In the genomic region with DNA sequence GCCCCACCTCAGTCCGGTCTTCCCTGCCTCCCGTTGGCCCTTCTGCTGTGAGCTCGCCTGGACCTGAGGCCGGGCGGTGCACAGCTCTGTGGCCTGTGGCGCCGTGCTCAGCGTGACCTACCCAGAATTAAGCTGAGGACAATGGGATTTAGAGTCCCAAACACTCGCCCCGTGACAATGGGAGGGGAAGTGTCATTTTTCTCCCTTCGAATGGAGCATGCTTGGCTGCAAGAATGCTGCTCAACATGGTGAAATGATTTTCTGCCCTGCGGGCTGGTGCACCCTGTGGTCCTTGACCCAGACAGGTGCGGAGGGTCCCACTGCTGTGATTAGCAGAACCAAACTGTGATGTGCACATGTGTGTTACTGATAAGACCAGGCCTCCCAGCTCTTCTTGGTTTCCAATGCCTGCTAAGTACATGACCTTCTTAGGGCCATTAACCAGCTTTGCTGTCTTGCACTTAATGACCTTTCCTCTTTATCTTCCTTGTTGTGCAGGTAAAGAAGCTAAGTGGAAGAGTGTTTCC, we compare ENCODE assay signal across 8 cellular contexts. TPM values are rescaled to one million over a fixed set of nuclear protein-coding genes. Genes with fewer than 3 reads are reported as not detected.
DNase-seq lines count a peak whose midpoint lies in the region; ATAC-seq lines count a peak whose summit lies in the region.

No MANE protein-coding gene starts in this region.

- 0 out of 2 replicates have a peak, but pooled peaks cover 6% of the 10 kb centered on the region for H3K36me3 ChIP-seq in BLaER1
- H3K36me3 ChIP-seq in effector memory CD4-positive, alpha-beta T cell (ENCODE audit: control insufficient read depth, insufficient read depth, low read length): no peaks in the 10 kb centered on the region

- H3K4me1 ChIP-seq in BLaER1: peaks cover 7% of the 10 kb centered on the region; the same call in 1 of the 2 replicates
- peaks cover 4% of the 10 kb centered on the region for H3K4me1 ChIP-seq in effector memory CD4-positive, alpha-beta T cell (ENCODE audit: control insufficient read depth, insufficient read depth, low read length, poor library complexity, severe bottlenecking)

- H3K4me2 ChIP-seq in BLaER1: peak overlapping the region; percentile 91

- no peaks in the 10 kb centered on the region for H3K9me3 Mint-ChIP-seq in natural killer cell treated with Interleukin-12 subunit alpha and Interleukin-12 subunit beta and Interleukin-15 and Interleukin-18, amount 100 ng/mL, for 72 hours

- no peaks in the 10 kb centered on the region for H4K20me1 ChIP-seq in BLaER1

- DNase-seq in NCI-H146 treated with DMSO at 0.1 percent for 48 hours (lab: John Stamatoyannopoulos, UW; ENCODE audit: unreplicated experiment) (peak; percentile 2), NCI-H2029 (lab: John Stamatoyannopoulos, UW) (no peak), caudate nucleus (lab: John Stamatoyannopoulos, UW) (no peak)
- no peak for DNase-seq in effector memory CD4-positive, alpha-beta T cell
- DNase-seq in natural killer cell treated with Interleukin-12 subunit alpha and Interleukin-12 subunit beta and Interleukin-15 and Interleukin-18, amount 100 ng/mL, for 72 hours (ENCODE audit: low spot score): no peak

- no peaks in the 10 kb centered on the region for H3K36me3 Mint-ChIP-seq in natural killer cell treated with Interleukin-12 subunit alpha and Interleukin-12 subunit beta and Interleukin-15 and Interleukin-18, amount 100 ng/mL, for 72 hours

- no peaks in the 10 kb centered on the region for H3K27me3 Mint-ChIP-seq in natural killer cell treated with Interleukin-12 subunit alpha and Interleukin-12 subunit beta and Interleukin-15 and Interleukin-18, amount 100 ng/mL, for 72 hours

- H3K9ac ChIP-seq in BLaER1: peak overlapping the region; percentile 85

- peak overlapping the region; percentile 92 to 96 for H3K27ac Mint-ChIP-seq in natural killer cell treated with Interleukin-12 subunit alpha and Interleukin-12 subunit beta and Interleukin-15 and Interleukin-18, amount 100 ng/mL, for 72 hours

- H3K27ac ChIP-seq in BLaER1 (peak overlapping the region; percentile 77), caudate nucleus (ENCODE audit: low read depth, low read length) (no peak overlapping the region)
- peak overlapping the region; percentile 98 for H3K27ac ChIP-seq in effector memory CD4-positive, alpha-beta T cell (ENCODE audit: insufficient read depth, low read length, poor library complexity, severe bottlenecking)

- H3K27me3 ChIP-seq in BLaER1: no peaks in the 10 kb centered on the region
- no peaks in the 10 kb centered on the region for H3K27me3 ChIP-seq in effector memory CD4-positive, alpha-beta T cell (replicated peaks; ENCODE audit: control insufficient read depth, insufficient read depth, low read length, poor library complexity, severe bottlenecking)

- no peak for ATAC-seq in natural killer cell treated with Interleukin-12 subunit alpha and Interleukin-12 subunit beta and Interleukin-15 and Interleukin-18, amount 100 ng/mL, for 72 hours
- ATAC-seq in HG03108 (IDR thresholded peaks at IDR 0.05; ENCODE audit: unreplicated experiment): no peak
- no peak for ATAC-seq in GM19324 (IDR thresholded peaks at IDR 0.05; ENCODE audit: low FRiP score, unreplicated experiment)

- peaks cover 8 to 11% of the 10 kb centered on the region in 2 donors for H3K4me1 Mint-ChIP-seq in natural killer cell treated with Interleukin-12 subunit alpha and Interleukin-12 subunit beta and Interleukin-15 and Interleukin-18, amount 100 ng/mL, for 72 hours (ENCODE audit: low read depth in 2 of 2)

- peak overlapping the region; percentile 99 for H3K4me3 Mint-ChIP-seq in natural killer cell treated with Interleukin-12 subunit alpha and Interleukin-12 subunit beta and Interleukin-15 and Interleukin-18, amount 100 ng/mL, for 72 hours

- H3K9me3 ChIP-seq in BLaER1: peaks cover 10% of the 10 kb centered on the region; the same call in 1 of the 2 replicates
- no peaks in the 10 kb centered on the region for H3K9me3 ChIP-seq in effector memory CD4-positive, alpha-beta T cell (ENCODE audit: control insufficient read depth, low read length)

- peak overlapping the region; percentile 78 for H3K4me3 ChIP-seq in BLaER1
- peak overlapping the region; percentile 74 for H3K4me3 ChIP-seq in effector memory CD4-positive, alpha-beta T cell (ENCODE audit: insufficient read depth, low read depth, low read length, poor library complexity, severe bottlenecking)

RNA-seq across cellular contexts. Expression of gene EOLA1, which starts 0.8 kb away (rescaled TPM):
- 10 to 100 TPM; 32.1 to 35.0 TPM for total RNA-seq in natural killer cell treated with Interleukin-12 subunit alpha and Interleukin-12 subunit beta and Interleukin-15 and Interleukin-18, amount 100 ng/mL, for 72 hours

RNA-seq across cellular contexts. Expression of gene HSFX3, which starts 8.1 kb away (rescaled TPM):
- not detected for total RNA-seq in natural killer cell treated with Interleukin-12 subunit alpha and Interleukin-12 subunit beta and Interleukin-15 and Interleukin-18, amount 100 ng/mL, for 72 hours

RNA-seq across cellular contexts. Expression of gene IDS, which starts 36.5 kb away (rescaled TPM):
- 100 to 1,000 TPM in 1 of 2 donors, 10 to 100 TPM in 1; 96.0 to 129 TPM for total RNA-seq in natural killer cell treated with Interleukin-12 subunit alpha and Interleukin-12 subunit beta and Interleukin-15 and Interleukin-18, amount 100 ng/mL, for 72 hours

RNA-seq across cellular contexts. Expression of gene MAGEA9B, which starts 45.7 kb away (rescaled TPM):
- total RNA-seq in natural killer cell treated with Interleukin-12 subunit alpha and Interleukin-12 subunit beta and Interleukin-15 and Interleukin-18, amount 100 ng/mL, for 72 hours: not detected

RNA-seq across cellular contexts. Expression of gene HSFX2, which starts 53.5 kb away (rescaled TPM):
- total RNA-seq in natural killer cell treated with Interleukin-12 subunit alpha and Interleukin-12 subunit beta and Interleukin-15 and Interleukin-18, amount 100 ng/mL, for 72 hours: under 1 TPM in 1 of 2 donors, not detected in 1; 0.45 TPM
